ENCODE assay signal across 1 cellular context in genomic region chr4:56042225-56042624, GRCh38.
TF ChIP-seq lines count a peak whose summit lies in the region.

No MANE protein-coding gene starts in this region.

TF ChIP-seq in K562, 482 proteins besides CTCF, POLR2A, EP300 and RAD21:
- TF ChIP-seq ZNF512 (tag; IDR thresholded peaks at IDR 0.05) (peak; percentile 80), SAFB (IDR thresholded peaks at IDR 0.05; ENCODE audit: borderline replicate concordance, low read depth, low read length) (no peak)
